Comparison of ENCODE assay signal across 23 cellular contexts in the genomic region with DNA sequence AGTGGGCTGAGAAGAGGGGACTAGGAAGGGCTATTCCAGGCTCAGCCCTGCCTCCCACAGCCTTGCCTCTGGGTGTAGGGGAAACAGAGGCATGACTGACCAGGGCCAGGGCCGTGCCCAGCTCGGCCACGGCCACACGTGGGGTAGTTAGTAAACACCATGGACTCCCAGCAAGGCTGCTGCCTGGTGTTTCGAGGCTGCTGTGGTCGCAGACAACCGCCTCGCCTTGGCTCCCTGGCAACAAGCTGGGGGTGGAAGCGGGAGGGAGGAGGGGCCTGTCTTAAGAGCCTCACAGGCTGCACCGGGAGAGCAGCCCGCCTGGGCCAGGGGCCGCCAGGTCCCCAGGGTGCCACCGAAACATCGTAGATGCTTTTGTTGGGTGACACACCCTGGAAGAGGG.
DNase-seq lines count a peak whose midpoint lies in the region; ATAC-seq, FAIRE-seq and TF ChIP-seq lines count a peak whose summit lies in the region.
"Had no signal": no experiment of that assay in that cellular context is flagged by ENCODE, and none has a peak within 500 bp of the region (broad histone marks: within the 10 kb centered on the region; RNA-seq: fewer than 3 reads in every experiment).

No MANE protein-coding gene starts in this region.

- H3K36me3 ChIP-seq in RWPE2 (ENCODE audit: low read depth) (peaks cover 51% of the 10 kb centered on the region), H1 (ENCODE audit: control insufficient read depth in 2 of 4, insufficient read depth in 4 of 4, low read length in 3 of 4) (peaks cover 5 to 28% (median 19%) of the 10 kb centered on the region in 4 experiments)
- H3K36me3 ChIP-seq in naive thymus-derived CD4-positive, alpha-beta T cell (ENCODE audit: control insufficient read depth in 2 of 3, insufficient read depth in 3 of 3, low read length in 3 of 3), result peaks cover 6 to 89% (median 19%) of the 10 kb centered on the region in 3 experiments

- H3K9me3 ChIP-seq in RWPE2 (ENCODE audit: severe bottlenecking) (no peaks in the 10 kb centered on the region), H1 (ENCODE audit: insufficient read depth in 2 of 2, low read depth in 1 of 2, low read length in 1 of 2) (no peaks in the 10 kb centered on the region)
- no peaks in the 10 kb centered on the region for H3K9me3 ChIP-seq in naive thymus-derived CD4-positive, alpha-beta T cell (ENCODE audit: control insufficient read depth in 2 of 3, low read length in 3 of 3)
- H3K9me3 ChIP-seq: Peyer's patch had no signal

- POLR2A ChIA-PET in H1 (lab: Charles Lee; ENCODE audit: partially characterized antibody), result no interaction called here
- POLR2A ChIA-PET in naive thymus-derived CD4-positive, alpha-beta T cell (lab: Charles Lee), result no interaction called here

- no peak for TF ChIP-seq EP300 in H1 (IDR thresholded peaks at IDR 0.05; ENCODE audit: borderline replicate concordance in 1 of 2, low read depth in 2 of 2, low read length in 2 of 2)

- no peaks in the 10 kb centered on the region for H3K27me3 Mint-ChIP-seq in stimulated activated memory B cell treated with anti-CD40 and anti-IgM and Interleukin-4, amounts not matched to agents 10 μg/mL and 1 μg/mL and 100 μg/mL, for 72 hours
- no peaks in the 10 kb centered on the region for H3K27me3 Mint-ChIP-seq in naive thymus-derived CD4-positive, alpha-beta T cell

- no peak overlapping the region for H3K14ac ChIP-seq in H1 (ENCODE audit: insufficient read length)

- peaks cover 4 to 12% of the 10 kb centered on the region in 2 experiments for H4K20me1 ChIP-seq in H1 (replicated peaks in 1 of 2; ENCODE audit: control insufficient read depth in 1 of 2, insufficient read depth in 2 of 2, low read length in 2 of 2)

- no peak overlapping the region for H4K91ac ChIP-seq in H1 (replicated peaks; ENCODE audit: insufficient read length, low read length)

- peaks cover 0 to 21% of the 10 kb centered on the region in 2 experiments; a peak in 1 of 4 replicates for H3K79me2 ChIP-seq in H1 (ENCODE audit: control insufficient read depth in 1 of 2, insufficient read depth in 2 of 2, low read length in 2 of 2)

- no peak for TF ChIP-seq CTCF in RWPE2 (IDR thresholded peaks at IDR 0.05; ENCODE audit: poor library complexity, severe bottlenecking)
- TF ChIP-seq CTCF in H1 (IDR thresholded peaks at IDR 0.05; ENCODE audit: control extremely low read depth in 1 of 3, insufficient read depth in 1 of 3, low read depth in 1 of 3, low read length in 3 of 3), result no peak

- H3K36me3 Mint-ChIP-seq in stimulated activated memory B cell treated with anti-CD40 and anti-IgM and Interleukin-4, amounts not matched to agents 10 μg/mL and 1 μg/mL and 100 μg/mL, for 72 hours, result peaks cover 77% of the 10 kb centered on the region
- peaks cover 7 to 47% (median 21%) of the 10 kb centered on the region in 5 donors for H3K36me3 Mint-ChIP-seq in naive thymus-derived CD4-positive, alpha-beta T cell

- no peak overlapping the region for H3K4me3 ChIP-seq in RWPE2 (ENCODE audit: severe bottlenecking)
- H3K4me3 ChIP-seq in H1 (ENCODE audit: extremely low read depth in 1 of 4, insufficient read depth in 2 of 4, low read depth in 3 of 4, low read length in 4 of 4), result no peak overlapping the region
- H3K4me3 ChIP-seq in naive thymus-derived CD4-positive, alpha-beta T cell (ENCODE audit: low read length), result no peak overlapping the region
- H3K4me3 ChIP-seq: GM23248, SK-N-MC had no signal

- H3K4me2 ChIP-seq in H1 (ENCODE audit: insufficient read depth in 1 of 2, low read depth in 2 of 2, low read length in 2 of 2), result no peak overlapping the region

- H3K18ac ChIP-seq in H1 (ENCODE audit: extremely low read depth, low read length), result no peak overlapping the region

- CTCF ChIA-PET in H1 (lab: Charles Lee; ENCODE audit: partially characterized antibody), result interaction anchor here (0.5 to 1.8 kb wide), 2 partner anchors 252 to 468 kb away, joined by 3 read pairs; no protein-coding TSS in a partner anchor
- CTCF ChIA-PET in naive thymus-derived CD4-positive, alpha-beta T cell (lab: Charles Lee), result no interaction called here

- H3K4me1 ChIP-seq in RWPE2 (ENCODE audit: insufficient read depth, poor library complexity, severe bottlenecking), result no peaks in the 10 kb centered on the region
- peaks cover 4 to 13% (median 8%) of the 10 kb centered on the region in 4 experiments; a peak in 5 of 7 replicates for H3K4me1 ChIP-seq in H1 (replicated peaks in 1 of 4; ENCODE audit: control insufficient read depth in 3 of 4, insufficient read depth in 4 of 4, low read length in 3 of 4)
- no peaks in the 10 kb centered on the region for H3K4me1 ChIP-seq in naive thymus-derived CD4-positive, alpha-beta T cell (ENCODE audit: control insufficient read depth in 2 of 2, insufficient read depth in 2 of 2, low read length in 2 of 2)

- no peak overlapping the region for H2BK12ac ChIP-seq in H1 (ENCODE audit: low read depth, low read length)

- H3K9ac ChIP-seq in H1 (replicated peaks in 1 of 4; ENCODE audit: extremely low read depth in 1 of 4, low read depth in 3 of 4, low read length in 3 of 4), result no peak overlapping the region

- DNase-seq in RWPE2 (ENCODE audit: low spot score) (peak; percentile 47), H1 (ENCODE audit: low read depth in 1 of 2, low spot score in 2 of 2) (no peak), occipital lobe (lab: John Stamatoyannopoulos, UW) (peak; percentile 18), COLO668 (lab: John Stamatoyannopoulos, UW; ENCODE audit: unreplicated experiment) (no peak), NCI-H524 treated with DMSO at 0.1 percent for 48 hours (lab: John Stamatoyannopoulos, UW) (no peak)
- DNase-seq in naive thymus-derived CD4-positive, alpha-beta T cell, result no peak
- DNase-seq: COR-L47; DMS 273 treated with DMSO at 0.1 percent for 48 hours; DND-41; GM23248; NCI-H146; NCI-H2081; NCI-H2171 treated with DMSO at 0.1 percent for 48 hours; NCI-H446; NCI-H748 treated with DMSO at 0.1 percent for 48 hours; NK-92 treated with Interleukin-12 subunit alpha and Interleukin-12 subunit beta, amount 100 ng/mL, for 24 hours; Peyer's patch; Right ventricle myocardium superior had no signal

- H2BK15ac ChIP-seq in H1 (ENCODE audit: low read length), result no peak overlapping the region

- H2AK5ac ChIP-seq in H1 (ENCODE audit: low read depth, low read length), result no peak overlapping the region

- WGBS in H1 (ENCODE audit: extremely low coverage in 1 of 2, insufficient coverage in 1 of 2, insufficient read length in 1 of 2, insufficient replicate concordance in 2 of 2, low coverage in 1 of 2, low lambda C conversion rate in 2 of 2, missing lambda C conversion rate in 1 of 2), 2 experiments, result 89% methylated on average over 12 of the region's 14 CpGs; no CpG with 5 or more reads in 1 of the 2 experiments

- no peak overlapping the region for H2AFZ ChIP-seq in H1 (ENCODE audit: low read length)
- H2AFZ ChIP-seq: GM23248 had no signal

- no peak overlapping the region for H4K5ac ChIP-seq in H1 (ENCODE audit: insufficient read length, low read depth, low read length)

- H3K4ac ChIP-seq in H1 (replicated peaks; ENCODE audit: insufficient read length, low read depth, low read length), result no peak overlapping the region

- H3K79me1 ChIP-seq in H1 (ENCODE audit: low read depth, low read length), result peaks cover 6% of the 10 kb centered on the region; the same call in 1 of the 2 replicates

- no peak overlapping the region for H2BK5ac ChIP-seq in H1 (ENCODE audit: low read depth, low read length)

- no peak overlapping the region for H2BK120ac ChIP-seq in H1 (replicated peaks; ENCODE audit: low read depth, low read length)

- no peak for ATAC-seq in RWPE2 (ENCODE audit: low read depth)
- ATAC-seq in stimulated activated memory B cell treated with anti-CD40 and anti-IgM and Interleukin-4, amounts not matched to agents 10 μg/mL and 1 μg/mL and 100 μg/mL, for 72 hours, result no peak
- no peak for ATAC-seq in naive thymus-derived CD4-positive, alpha-beta T cell
- ATAC-seq in GM21825 (IDR thresholded peaks at IDR 0.05; ENCODE audit: unreplicated experiment), result no peak

- H3K27ac Mint-ChIP-seq in stimulated activated memory B cell treated with anti-CD40 and anti-IgM and Interleukin-4, amounts not matched to agents 10 μg/mL and 1 μg/mL and 100 μg/mL, for 72 hours, result peak overlapping the region; percentile 26
- H3K27ac Mint-ChIP-seq in naive thymus-derived CD4-positive, alpha-beta T cell, result peak overlapping the region in 1 of 9 donors; percentile 36

- no peak for FAIRE-seq in H1 (lab: Jason Lieb, UNC)
- FAIRE-seq: G401.6 had no signal

- no peak overlapping the region for H3K4me3 Mint-ChIP-seq in stimulated activated memory B cell treated with anti-CD40 and anti-IgM and Interleukin-4, amounts not matched to agents 10 μg/mL and 1 μg/mL and 100 μg/mL, for 72 hours
- H3K4me3 Mint-ChIP-seq in naive thymus-derived CD4-positive, alpha-beta T cell, result no peak overlapping the region
- H3K4me3 Mint-ChIP-seq: CD14-positive monocyte had no signal

- TF ChIP-seq POLR2A in H1 (IDR thresholded peaks at IDR 0.05; ENCODE audit: control extremely low read depth in 1 of 2, low read depth in 2 of 2, low read length in 2 of 2), result no peak

- no peak overlapping the region for H2BK20ac ChIP-seq in H1 (ENCODE audit: low read length)

- H3K23me2 ChIP-seq in H1 (ENCODE audit: low read depth, low read length), result peaks cover 3% of the 10 kb centered on the region; the same call in 1 of the 2 replicates

- intact Hi-C loops in naive thymus-derived CD4-positive, alpha-beta T cell (cut with micrococcal nuclease), result no loop called here

- H3K4me1 Mint-ChIP-seq in stimulated activated memory B cell treated with anti-CD40 and anti-IgM and Interleukin-4, amounts not matched to agents 10 μg/mL and 1 μg/mL and 100 μg/mL, for 72 hours, result peaks cover 45% of the 10 kb centered on the region
- H3K4me1 Mint-ChIP-seq in naive thymus-derived CD4-positive, alpha-beta T cell, result peaks cover 0 to 22% (median 5%) of the 10 kb centered on the region in 7 donors
- H3K4me1 Mint-ChIP-seq: CD14-positive monocyte had no signal

- H3K23ac ChIP-seq in H1 (ENCODE audit: insufficient read length), result no peak overlapping the region

- no peak for TF ChIP-seq RAD21 in H1 (IDR thresholded peaks at IDR 0.05 in 1 of 2, conservative IDR thresholded peaks at IDR 0.05 in 1 of 2; ENCODE audit: low read depth in 2 of 2, low read length in 2 of 2)

- no peaks in the 10 kb centered on the region for H3K27me3 ChIP-seq in RWPE2 (ENCODE audit: insufficient read depth, poor library complexity, severe bottlenecking)
- no peaks in the 10 kb centered on the region for H3K27me3 ChIP-seq in H1 (replicated peaks in 1 of 4; ENCODE audit: control insufficient read depth in 3 of 4, extremely low read depth in 1 of 4, insufficient read depth in 3 of 4, low read length in 3 of 4)
- no peaks in the 10 kb centered on the region for H3K27me3 ChIP-seq in naive thymus-derived CD4-positive, alpha-beta T cell (ENCODE audit: control insufficient read depth in 2 of 2, insufficient read depth in 2 of 2, low read length in 2 of 2)
- H3K27me3 ChIP-seq: Peyer's patch had no signal

- H4K8ac ChIP-seq in H1 (ENCODE audit: extremely low read depth, insufficient read depth, low read length), result peak overlapping the region; percentile 60; the same call in 1 of the 2 replicates

- no peak overlapping the region for H3K56ac ChIP-seq in H1 (replicated peaks; ENCODE audit: insufficient read length, low read depth, low read length)

- H3K27ac ChIP-seq in RWPE2 (ENCODE audit: poor library complexity, severe bottlenecking) (no peak overlapping the region), H1 (ENCODE audit: low read depth, low read length) (no peak overlapping the region; the same call in 1 of the 2 replicates)
- no peak overlapping the region for H3K27ac ChIP-seq in naive thymus-derived CD4-positive, alpha-beta T cell (ENCODE audit: low read depth, low read length)
- H3K27ac ChIP-seq: SK-N-MC had no signal

- H3K9me3 Mint-ChIP-seq in stimulated activated memory B cell treated with anti-CD40 and anti-IgM and Interleukin-4, amounts not matched to agents 10 μg/mL and 1 μg/mL and 100 μg/mL, for 72 hours, result peaks cover 3% of the 10 kb centered on the region
- no peaks in the 10 kb centered on the region for H3K9me3 Mint-ChIP-seq in naive thymus-derived CD4-positive, alpha-beta T cell

Comparison
In these comparisons a context has a peak if more than half of its experiments do, and no peak if none do; other contexts are left out.
1. DNase-seq: peak in RWPE2 (single experiment) and occipital lobe (single experiment); none in H1 (0 of 2), COLO668 (single experiment), naive thymus-derived CD4-positive, alpha-beta T cell (0 of 9) and NCI-H524 treated with DMSO at 0.1 percent for 48 hours (single experiment).